Comparison of ENCODE assay signal across 18 cellular contexts in the genomic region with DNA sequence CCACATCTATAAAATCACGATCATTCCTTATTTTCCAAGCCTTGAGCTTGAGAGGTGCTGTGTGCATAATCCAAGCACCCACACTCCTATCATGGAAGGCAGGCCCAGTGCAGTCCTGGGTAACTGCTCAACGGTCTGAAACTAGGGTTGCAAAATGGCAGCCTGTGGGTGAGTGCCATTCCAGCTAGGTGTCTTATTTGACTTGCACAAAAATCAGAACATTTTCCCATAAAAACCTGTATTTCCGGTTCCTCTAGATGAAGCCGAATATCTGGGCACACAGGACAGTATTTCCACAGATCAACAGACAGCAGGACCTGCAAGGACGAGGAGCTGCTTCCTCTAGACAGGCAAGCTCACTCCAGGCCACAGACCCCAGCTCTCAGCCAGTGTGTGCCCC.
"Had no signal": no experiment of that assay in that cellular context is flagged by ENCODE, and none has a peak within 500 bp of the region (broad histone marks: within the 10 kb centered on the region; RNA-seq: fewer than 3 reads in every experiment).

No MANE protein-coding gene starts in this region.

- H3K4me3 Mint-ChIP-seq: activated CD4-positive, alpha-beta T cell treated with anti-CD3 and anti-CD28 coated beads, Interleukin-2, amount 10 ng/mL, durations not matched to agents 7 days and 5 days; activated naive CD8-positive, alpha-beta T cell; activated T-cell treated with anti-CD3 and anti-CD28 coated beads, Interleukin-2, amount 50 U/mL, for 72 hours; natural killer cell; stimulated activated naive CD8-positive, alpha-beta T cell treated with anti-CD3 and anti-CD28 coated beads, Interleukin-15, amount 100 ng/mL, for 72 hours; T-helper 2 cell treated with Interferon-gamma antibody and Interleukin-4, amounts not matched to agents 5 μg/mL and 100 μg/mL, for 36 hours had no signal

- H3K27me3 Mint-ChIP-seq: activated CD4-positive, alpha-beta T cell treated with anti-CD3 and anti-CD28 coated beads, Interleukin-2, amount 10 ng/mL, durations not matched to agents 7 days and 5 days; activated naive CD8-positive, alpha-beta T cell; stimulated activated naive CD8-positive, alpha-beta T cell treated with anti-CD3 and anti-CD28 coated beads, Interleukin-15, amount 100 ng/mL, for 72 hours had no signal

- H3K9me3 ChIP-seq: esophagus muscularis mucosa, thoracic aorta, uterus had no signal

- H3K4me3 ChIP-seq: esophagus muscularis mucosa, left ventricle myocardium inferior, thoracic aorta, uterus had no signal

- H3K27ac Mint-ChIP-seq: activated CD4-positive, alpha-beta T cell treated with anti-CD3 and anti-CD28 coated beads, Interleukin-2, amount 10 ng/mL, durations not matched to agents 7 days and 5 days; activated naive CD8-positive, alpha-beta T cell; activated T-cell treated with anti-CD3 and anti-CD28 coated beads, Interleukin-2, amount 50 U/mL, for 72 hours; natural killer cell; stimulated activated naive CD8-positive, alpha-beta T cell treated with anti-CD3 and anti-CD28 coated beads, Interleukin-15, amount 100 ng/mL, for 72 hours; T-helper 2 cell treated with Interferon-gamma antibody and Interleukin-4, amounts not matched to agents 5 μg/mL and 100 μg/mL, for 36 hours had no signal

- ATAC-seq: activated T-cell treated with anti-CD3 and anti-CD28 coated beads, Interleukin-2, amount 50 U/mL, for 72 hours; natural killer cell; stimulated activated naive CD8-positive, alpha-beta T cell treated with anti-CD3 and anti-CD28 coated beads, Interleukin-15, amount 100 ng/mL, for 72 hours had no signal

- H3K4me1 Mint-ChIP-seq: activated CD4-positive, alpha-beta T cell treated with anti-CD3 and anti-CD28 coated beads, Interleukin-2, amount 10 ng/mL, durations not matched to agents 7 days and 5 days; natural killer cell; stimulated activated naive CD8-positive, alpha-beta T cell treated with anti-CD3 and anti-CD28 coated beads, Interleukin-15, amount 100 ng/mL, for 72 hours had no signal

- H3K36me3 ChIP-seq: esophagus muscularis mucosa, left ventricle myocardium inferior, thoracic aorta, uterus had no signal

- DNase-seq: activated CD4-positive, alpha-beta T cell treated with anti-CD3 and anti-CD28 coated beads, Interleukin-2, amount 10 ng/mL, durations not matched to agents 7 days and 5 days; activated CD4-positive, CD25-positive, alpha-beta regulatory T cell; activated CD8-positive, alpha-beta memory T cell treated with anti-CD3 and anti-CD28 coated beads, Interleukin-2, amount 50 U/mL, for 48 hours; activated gamma-delta T cell treated with Interleukin-2 at 50 U/mL for 16 hours; activated T-cell treated with anti-CD3 and anti-CD28 coated beads, Interleukin-2, amount 50 U/mL, for 72 hours; amniotic stem cell; caudate nucleus; hippocampal formation; left ventricle myocardium inferior; natural killer cell; occipital lobe; stimulated activated CD4-positive, alpha-beta T cell treated with anti-CD3 and anti-CD28 coated beads, Interleukin-1b, Interleukin-23, amount 100 ng/mL, for 48 hours; stimulated activated naive CD8-positive, alpha-beta T cell treated with anti-CD3 and anti-CD28 coated beads, Interleukin-15, amount 100 ng/mL, for 72 hours; uterus had no signal

- H3K27me3 ChIP-seq: esophagus muscularis mucosa, uterus had no signal

- H3K27ac ChIP-seq: esophagus muscularis mucosa, left ventricle myocardium inferior, thoracic aorta, uterus had no signal

- H3K36me3 Mint-ChIP-seq: activated naive CD8-positive, alpha-beta T cell; natural killer cell had no signal

- H3K4me1 ChIP-seq: left ventricle myocardium inferior, uterus had no signal
